Comparison of ENCODE assay signal across 11 cellular contexts in genomic region chr13:110388141-110388943, GRCh38.
DNase-seq lines count a peak whose midpoint lies in the region; ATAC-seq and TF ChIP-seq lines count a peak whose summit lies in the region.
"Had no signal": no experiment of that assay in that cellular context is flagged by ENCODE, and none has a peak within 500 bp of the region (broad histone marks: within the 10 kb centered on the region; RNA-seq: fewer than 3 reads in every experiment).

No MANE protein-coding gene starts in this region.

- H3K4me1 ChIP-seq in mammary epithelial cell (ENCODE audit: insufficient read depth, low read length) (peaks cover 18% of the 10 kb centered on the region), left lung (peaks cover 12 to 22% of the 10 kb centered on the region in 2 donors), tibial nerve (peaks cover 0 to 44% (median 12%) of the 10 kb centered on the region in 4 donors)

- H3K79me2 ChIP-seq in mammary epithelial cell (ENCODE audit: insufficient read depth, low read length) = peaks cover 39% of the 10 kb centered on the region

- ATAC-seq in left lung = peak; percentile 84
- no peak for ATAC-seq in GM21737 (IDR thresholded peaks at IDR 0.05; ENCODE audit: unreplicated experiment)

- TF ChIP-seq POLR2A in tibial nerve (IDR thresholded peaks at IDR 0.05) = no peak

- H3K4me1 Mint-ChIP-seq in Calu3 (ENCODE audit: low read depth, unreplicated experiment) = no peaks in the 10 kb centered on the region

- no peaks in the 10 kb centered on the region for H3K9me3 ChIP-seq in mammary epithelial cell (replicated peaks; ENCODE audit: insufficient read depth, low read length)
- no peaks in the 10 kb centered on the region for H3K9me3 ChIP-seq in left lung
- no peaks in the 10 kb centered on the region for H3K9me3 ChIP-seq in tibial nerve

- TF ChIP-seq EP300 in tibial nerve (IDR thresholded peaks at IDR 0.05) = no peak

- peak overlapping the region; percentile 64 for H3K27ac ChIP-seq in mammary epithelial cell (ENCODE audit: insufficient read depth, low read depth, low read length)
- peak overlapping the region; percentile 45 to 49 for H3K27ac ChIP-seq in left lung
- peak overlapping the region in 3 of 4 donors; percentile 30 to 82 (median 70) for H3K27ac ChIP-seq in tibial nerve
- H3K27ac ChIP-seq: 22Rv1 had no signal

- no peak overlapping the region for H3K27ac Mint-ChIP-seq in Calu3 (ENCODE audit: unreplicated experiment)
- H3K27ac Mint-ChIP-seq: dendritic cell treated with granulocyte-macrophage colony-stimulating factor and Interleukin-4, amounts not matched to agents 40 ng/mL and 50 ng/mL, for 4 days had no signal

- H3K36me3 Mint-ChIP-seq in Calu3 (ENCODE audit: insufficient read depth, unreplicated experiment) = no peaks in the 10 kb centered on the region

- peak overlapping the region; percentile 58 for H3K9ac ChIP-seq in mammary epithelial cell (ENCODE audit: insufficient read depth, low read length)

- peak overlapping the region; percentile 77 for H2AFZ ChIP-seq in mammary epithelial cell (ENCODE audit: low read depth, low read length)

- CTCF ChIA-PET in mammary epithelial cell (lab: Charles Lee; ENCODE audit: low non-redundant PET) (interaction anchor here (0.6 kb wide), 1 partner anchor 145 kb away, joined by 9 read pairs; no protein-coding TSS in a partner anchor), Calu3 (lab: Charles Lee) (no interaction called here)

- dilution Hi-C loops in mammary epithelial cell (cut with HindIII; ENCODE audit: low sequenced_read_pairs) = loop anchor here (5.0 kb wide), 1 partner anchor 81 kb away; the partner anchor contains the start of genes COL4A1 and COL4A2

- BruUV-seq in mammary epithelial cell (replicated peaks; lab: Mats Ljungman, UMichigan) = no TSS peak
- BruUV-seq in Calu3 (replicated peaks; lab: Mats Ljungman, UMichigan) = no TSS peak

- WGBS in mammary epithelial cell (ENCODE audit: low coverage, missing lambda C conversion rate) = 14% methylated on average over 16 of the region's 18 CpGs
- 55 to 59% methylated on average over 18 of the region's 18 CpGs for WGBS in tibial nerve, 2 donors

- H3K9me3 Mint-ChIP-seq in Calu3 (ENCODE audit: low read depth, unreplicated experiment) = no peaks in the 10 kb centered on the region

- peak; percentile 61 for DNase-seq in DMS 273 (lab: John Stamatoyannopoulos, UW; ENCODE audit: unreplicated experiment)
- no peak for DNase-seq in DMS 273 treated with DMSO at 0.1 percent for 48 hours (lab: John Stamatoyannopoulos, UW)
- peak; percentile 58 for DNase-seq in mammary epithelial cell
- peak in 1 of 2 donors; percentile 76 for DNase-seq in left lung
- DNase-seq in tibial nerve (ENCODE audit: low spot score in 2 of 2) = no peak
- DNase-seq in Calu3 = no peak
- DNase-seq in NOMO-1 treated with DMSO at 0.1 percent for 48 hours (lab: John Stamatoyannopoulos, UW; ENCODE audit: unreplicated experiment) = no peak
- DNase-seq: stimulated activated CD4-positive, alpha-beta T cell treated with anti-CD3 and anti-CD28 coated beads, Interleukin-4, amount 100 ng/mL, for 24 hours had no signal

- intact Hi-C loops in mammary epithelial cell (cut with micrococcal nuclease) (loop anchor here (1.0 to 2.0 kb wide), 3 partner anchors 24 to 80 kb away; no protein-coding TSS in a partner anchor), left lung (cut with DNase I) (no loop called here), Calu3 (cut with micrococcal nuclease; ENCODE audit: unreplicated experiment) (no loop called here)

- peak overlapping the region; percentile 82 for H3K4me2 ChIP-seq in mammary epithelial cell (ENCODE audit: insufficient read depth, low read depth, low read length)

- H4K20me1 ChIP-seq in mammary epithelial cell (ENCODE audit: insufficient read depth, low read length) = no peaks in the 10 kb centered on the region

- H3K27me3 ChIP-seq in mammary epithelial cell (ENCODE audit: insufficient read depth, low read length) = no peaks in the 10 kb centered on the region
- H3K27me3 ChIP-seq in left lung = peaks cover 0 to 18% of the 10 kb centered on the region in 2 donors
- H3K27me3 ChIP-seq in tibial nerve = no peaks in the 10 kb centered on the region

- TF ChIP-seq CTCF in mammary epithelial cell (conservative IDR thresholded peaks at IDR 0.05 in 1 of 2, IDR thresholded peaks at IDR 0.05 in 1 of 2; ENCODE audit: extremely low read depth in 1 of 2, insufficient read depth in 1 of 2, low read depth in 1 of 2, low read length in 2 of 2) (no peak), left lung (IDR thresholded peaks at IDR 0.05) (no peak), tibial nerve (IDR thresholded peaks at IDR 0.05) (no peak), Calu3 (IDR thresholded peaks at IDR 0.05; ENCODE audit: unreplicated experiment) (no peak)

- H3K4me3 Mint-ChIP-seq in Calu3 (ENCODE audit: low read depth, unreplicated experiment) = no peak overlapping the region
- H3K4me3 Mint-ChIP-seq: dendritic cell treated with granulocyte-macrophage colony-stimulating factor and Interleukin-4, amounts not matched to agents 40 ng/mL and 50 ng/mL, for 4 days had no signal

- H3K36me3 ChIP-seq in mammary epithelial cell (ENCODE audit: insufficient read depth, low read length) (peaks cover 3% of the 10 kb centered on the region), left lung (no peaks in the 10 kb centered on the region), tibial nerve (peaks cover 0 to 7% (median 0%) of the 10 kb centered on the region in 3 donors)

- H3K4me3 ChIP-seq in mammary epithelial cell (replicated peaks in 1 of 3; ENCODE audit: insufficient read depth in 1 of 3, low read depth in 2 of 3, low read length in 3 of 3) (peak overlapping the region in 2 of 3 experiments; percentile 11 to 27), left lung (no peak overlapping the region), tibial nerve (no peak overlapping the region)

- in situ Hi-C loops in mammary epithelial cell (cut with MboI; ENCODE audit: low sequenced_read_pairs in 2 of 2) = no loop called here

- H3K27me3 Mint-ChIP-seq in Calu3 (ENCODE audit: unreplicated experiment) = no peaks in the 10 kb centered on the region

Comparison
In these comparisons a context has a peak if more than half of its experiments do, and no peak if none do; other contexts are left out.
1. DNase-seq: peak in DMS 273 (single experiment) and mammary epithelial cell (single experiment); none in DMS 273 treated with DMSO at 0.1 percent for 48 hours (single experiment), tibial nerve (0 of 2), Calu3 (single experiment) and NOMO-1 treated with DMSO at 0.1 percent for 48 hours (single experiment).
2. H3K4me3 ChIP-seq: peak in mammary epithelial cell (2 of 3); none in left lung (0 of 2) and tibial nerve (0 of 4).
3. Peak in every context shown above with its lines, with median percentiles within 50 percentile points of each other: H3K27ac ChIP-seq.